Comparison of ENCODE assay signal across 18 cellular contexts in genomic region chr3:60675424-60675823, GRCh38.
A peak's percentile ranks its signal among the peaks of the same experiment; 100 is the strongest.
DNase-seq lines count a peak whose midpoint lies in the region; ATAC-seq, FAIRE-seq and TF ChIP-seq lines count a peak whose summit lies in the region.
"Had no signal": no experiment of that assay in that cellular context is flagged by ENCODE, and none has a peak within 500 bp of the region (broad histone marks: within the 10 kb centered on the region; RNA-seq: fewer than 3 reads in every experiment).

No MANE protein-coding gene starts in this region.

- DNase-seq in M059J (ENCODE audit: low read depth), result peak; percentile 10
- no peak for DNase-seq in H1 (ENCODE audit: low read depth in 1 of 2, low spot score in 2 of 2)
- DNase-seq in kidney tubule cell (ENCODE audit: low spot score), result peak; percentile 74
- DNase-seq in renal cortical epithelial cell (ENCODE audit: low read depth), result peak; percentile 60
- DNase-seq in SIG-M5 treated with dmso at 0.1 percent for 504 hours (lab: John Stamatoyannopoulos, UW; ENCODE audit: unreplicated experiment), result no peak
- DNase-seq in stimulated activated CD4-positive, alpha-beta T cell treated with anti-CD3 and anti-CD28 coated beads, Interleukin-12 subunit alpha, Interleukin-12 subunit beta, amount 100 ng/mL, for 4 hours, result no peak
- no peak for DNase-seq in Right ventricle myocardium superior
- DNase-seq in NCI-H1417 treated with DMSO at 0.1 percent for 48 hours (lab: John Stamatoyannopoulos, UW), result no peak
- DNase-seq: BE2C; CD4-positive, alpha-beta memory T cell; DMS79; GM23248; H7 had no signal

- no peaks in the 10 kb centered on the region for H3K79me1 ChIP-seq in H1 (ENCODE audit: low read depth, low read length)

- no peak overlapping the region for H3K14ac ChIP-seq in H1 (ENCODE audit: insufficient read length)

- H2BK120ac ChIP-seq in H1 (replicated peaks; ENCODE audit: low read depth, low read length), result no peak overlapping the region

- ATAC-seq in Right ventricle myocardium superior (ENCODE audit: poor library complexity), result no peak
- ATAC-seq: A549, GM12878 had no signal

- H3K23me2 ChIP-seq in H1 (ENCODE audit: low read depth, low read length), result no peaks in the 10 kb centered on the region

- no peak overlapping the region for H4K8ac ChIP-seq in H1 (ENCODE audit: extremely low read depth, insufficient read depth, low read length)

- no peak for FAIRE-seq in H1 (lab: Jason Lieb, UNC)
- FAIRE-seq: A549, GM12878, GM18507, HTR-8/SVneo had no signal

- no peak overlapping the region for H3K9ac ChIP-seq in H1 (replicated peaks in 1 of 4; ENCODE audit: extremely low read depth in 1 of 4, low read depth in 3 of 4, low read length in 3 of 4)
- H3K9ac ChIP-seq: GM23248 had no signal

- 95% methylated on average over 2 of the region's 2 CpGs; no CpG with 5 or more reads in 1 of the 2 experiments for WGBS in H1 (ENCODE audit: extremely low coverage in 1 of 2, insufficient coverage in 1 of 2, insufficient read length in 1 of 2, insufficient replicate concordance in 2 of 2, low coverage in 1 of 2, low lambda C conversion rate in 2 of 2, missing lambda C conversion rate in 1 of 2), 2 experiments

- no peaks in the 10 kb centered on the region for H3K27me3 ChIP-seq in H1 (replicated peaks in 1 of 4; ENCODE audit: control insufficient read depth in 3 of 4, extremely low read depth in 1 of 4, insufficient read depth in 3 of 4, low read length in 3 of 4)
- H3K27me3 ChIP-seq: BE2C had no signal

- no peaks in the 10 kb centered on the region for H4K20me1 ChIP-seq in H1 (replicated peaks in 1 of 2; ENCODE audit: control insufficient read depth in 1 of 2, insufficient read depth in 2 of 2, low read length in 2 of 2)

- no peak overlapping the region for H2AFZ ChIP-seq in H1 (ENCODE audit: low read length)
- H2AFZ ChIP-seq: GM23248 had no signal

- TF ChIP-seq POLR2A in H1 (IDR thresholded peaks at IDR 0.05; ENCODE audit: control extremely low read depth in 1 of 2, low read depth in 2 of 2, low read length in 2 of 2), result no peak

- intact Hi-C loops in Right ventricle myocardium superior (cut with DNase I), result no loop called here

- TF ChIP-seq RAD21 in H1 (IDR thresholded peaks at IDR 0.05 in 1 of 2, conservative IDR thresholded peaks at IDR 0.05 in 1 of 2; ENCODE audit: low read depth in 2 of 2, low read length in 2 of 2), result no peak

- peak overlapping the region; percentile 24; the same call in 1 of the 2 replicates for H2BK20ac ChIP-seq in H1 (ENCODE audit: low read length)

- H3K4me1 ChIP-seq in H1 (replicated peaks in 1 of 4; ENCODE audit: control insufficient read depth in 3 of 4, insufficient read depth in 4 of 4, low read length in 3 of 4), result peaks cover 0 to 6% (median 1%) of the 10 kb centered on the region in 4 experiments; a peak in 2 of 7 replicates
- H3K4me1 ChIP-seq: A549, BE2C had no signal

- H2BK5ac ChIP-seq in H1 (ENCODE audit: low read depth, low read length), result no peak overlapping the region

- no peak overlapping the region for H2BK12ac ChIP-seq in H1 (ENCODE audit: low read depth, low read length)

- H2AK5ac ChIP-seq in H1 (ENCODE audit: low read depth, low read length), result no peak overlapping the region

- H4K5ac ChIP-seq in H1 (ENCODE audit: insufficient read length, low read depth, low read length), result no peak overlapping the region

- H3K56ac ChIP-seq in H1 (replicated peaks; ENCODE audit: insufficient read length, low read depth, low read length), result no peak overlapping the region

- H3K18ac ChIP-seq in H1 (ENCODE audit: extremely low read depth, low read length), result no peak overlapping the region

- no peaks in the 10 kb centered on the region; a peak in 1 of 4 replicates for H3K9me3 ChIP-seq in H1 (ENCODE audit: insufficient read depth in 2 of 2, low read depth in 1 of 2, low read length in 1 of 2)
- H3K9me3 ChIP-seq: A549, BE2C had no signal

- H3K4me2 ChIP-seq in H1 (ENCODE audit: insufficient read depth in 1 of 2, low read depth in 2 of 2, low read length in 2 of 2), result no peak overlapping the region
- H3K4me2 ChIP-seq: A549 had no signal

- no peaks in the 10 kb centered on the region for H3K36me3 ChIP-seq in H1 (ENCODE audit: control insufficient read depth in 2 of 4, insufficient read depth in 4 of 4, low read length in 3 of 4)
- H3K36me3 ChIP-seq: BE2C had no signal

- POLR2A ChIA-PET in H1 (lab: Charles Lee; ENCODE audit: partially characterized antibody), result no interaction called here

- H3K27ac ChIP-seq in H1 (ENCODE audit: low read depth, low read length), result no peak overlapping the region
- H3K27ac ChIP-seq: A549, C4-2B, GM23248 had no signal

- H3K79me2 ChIP-seq in H1 (ENCODE audit: control insufficient read depth in 1 of 2, insufficient read depth in 2 of 2, low read length in 2 of 2), result no peaks in the 10 kb centered on the region

- H3K23ac ChIP-seq in H1 (ENCODE audit: insufficient read length), result no peak overlapping the region

- no peak overlapping the region for H3K4me3 ChIP-seq in H1 (ENCODE audit: extremely low read depth in 1 of 4, insufficient read depth in 2 of 4, low read depth in 3 of 4, low read length in 4 of 4)
- H3K4me3 ChIP-seq: A549, GM12878, GM23248 had no signal

- H2BK15ac ChIP-seq in H1 (ENCODE audit: low read length), result no peak overlapping the region

- H4K91ac ChIP-seq in H1 (replicated peaks; ENCODE audit: insufficient read length, low read length), result no peak overlapping the region

- TF ChIP-seq CTCF in H1 (IDR thresholded peaks at IDR 0.05; ENCODE audit: control extremely low read depth in 1 of 3, insufficient read depth in 1 of 3, low read depth in 1 of 3, low read length in 3 of 3), result no peak

- CTCF ChIA-PET in H1 (lab: Charles Lee; ENCODE audit: partially characterized antibody), result no interaction called here

- no peak for TF ChIP-seq EP300 in H1 (IDR thresholded peaks at IDR 0.05; ENCODE audit: borderline replicate concordance in 1 of 2, low read depth in 2 of 2, low read length in 2 of 2)

- no peak overlapping the region for H3K4ac ChIP-seq in H1 (replicated peaks; ENCODE audit: insufficient read length, low read depth, low read length)

TF ChIP-seq in H1, 55 proteins besides CTCF, POLR2A, EP300 and RAD21:
- no peak for TF ChIP-seq TAF1 (IDR thresholded peaks at IDR 0.05; ENCODE audit: low read depth, low read length)
- TF ChIP-seq HDAC2 (IDR thresholded peaks at IDR 0.05; ENCODE audit: borderline replicate concordance in 1 of 2, low read depth in 2 of 2, low read length in 2 of 2), result no peak
- no peak for TF ChIP-seq GABPA (IDR thresholded peaks at IDR 0.05; ENCODE audit: borderline replicate concordance, insufficient read depth, low read length)
- no peak for TF ChIP-seq CHD1 (IDR thresholded peaks at IDR 0.05; ENCODE audit: low read depth, low read length)
- TF ChIP-seq SP1 (IDR thresholded peaks at IDR 0.05; ENCODE audit: low read depth, low read length), result no peak
- TF ChIP-seq POLR2AphosphoS5 (IDR thresholded peaks at IDR 0.05; ENCODE audit: low read depth, low read length), result no peak
- no peak for TF ChIP-seq USF2 (IDR thresholded peaks at IDR 0.05; ENCODE audit: low read length)
- no peak for TF ChIP-seq SIN3A (conservative IDR thresholded peaks at IDR 0.05 in 1 of 2, IDR thresholded peaks at IDR 0.05 in 1 of 2; ENCODE audit: low read depth in 1 of 2, low read length in 2 of 2)
- no peak for TF ChIP-seq TBP (IDR thresholded peaks at IDR 0.05; ENCODE audit: low read depth, low read length)
- TF ChIP-seq ASH2L (IDR thresholded peaks at IDR 0.05; ENCODE audit: low read length), result no peak
- no peak for TF ChIP-seq EZH2 (IDR thresholded peaks at IDR 0.05; ENCODE audit: low read depth, low read length, severe bottlenecking)
- no peak for TF ChIP-seq E2F6 (IDR thresholded peaks at IDR 0.05)
- TF ChIP-seq JUN (IDR thresholded peaks at IDR 0.05; ENCODE audit: low read depth, low read length), result no peak
- no peak for TF ChIP-seq SIX5 (IDR thresholded peaks at IDR 0.05; ENCODE audit: low read depth, low read length)
- TF ChIP-seq BACH1 (IDR thresholded peaks at IDR 0.05; ENCODE audit: low read length), result no peak
- TF ChIP-seq JUND (IDR thresholded peaks at IDR 0.05; ENCODE audit: low read length), result no peak

Comparison
In these comparisons a context has a peak if more than half of its experiments do, and no peak if none do; other contexts are left out.
1. DNase-seq: peak in M059J (single experiment), kidney tubule cell (single experiment) and renal cortical epithelial cell (single experiment); none in H1 (0 of 2), SIG-M5 treated with dmso at 0.1 percent for 504 hours (single experiment), stimulated activated CD4-positive, alpha-beta T cell treated with anti-CD3 and anti-CD28 coated beads, Interleukin-12 subunit alpha, Interleukin-12 subunit beta, amount 100 ng/mL, for 4 hours (single experiment), Right ventricle myocardium superior (single experiment) and NCI-H1417 treated with DMSO at 0.1 percent for 48 hours (single experiment).